8 cellular contexts compared by ENCODE assay signal in genomic region chr11:119169272-119169719, GRCh38.
DNase-seq lines count a peak whose midpoint lies in the region; ATAC-seq and TF ChIP-seq lines count a peak whose summit lies in the region.

No MANE protein-coding gene starts in this region.

- peak; percentile 30 for ATAC-seq in HG03159 (IDR thresholded peaks at IDR 0.05; ENCODE audit: unreplicated experiment)

- H3K36me3 ChIP-seq in mucosa of stomach (ENCODE audit: control insufficient read depth, insufficient read depth, low read length), result no peaks in the 10 kb centered on the region

- no peak for TF ChIP-seq CTCF in WI38 (IDR thresholded peaks at IDR 0.05; ENCODE audit: low read depth, low read length)

- peak overlapping the region; percentile 96 for H3K9ac ChIP-seq in mucosa of stomach (ENCODE audit: low read length)

- DNase-seq in NCI-H2196 (lab: John Stamatoyannopoulos, UW; ENCODE audit: unreplicated experiment), result peak; percentile 29
- DNase-seq in NCI-H2196 treated with DMSO at 0.1 percent for 48 hours (lab: John Stamatoyannopoulos, UW; ENCODE audit: unreplicated experiment), result no peak
- DNase-seq in epidermal melanocyte (ENCODE audit: insufficient read length, low spot score), result peak; percentile 31
- DNase-seq in superior temporal gyrus (ENCODE audit: extremely low spot score), result peak; percentile 15
- DNase-seq in GOT3 (lab: John Stamatoyannopoulos, UW), result no peak

- peaks cover 15% of the 10 kb centered on the region for H3K4me1 ChIP-seq in mucosa of stomach (ENCODE audit: control insufficient read depth, insufficient read depth, low read length)

- H3K9me3 ChIP-seq in mucosa of stomach (ENCODE audit: control insufficient read depth, low read length), result no peaks in the 10 kb centered on the region

- H3K4me3 ChIP-seq in WI38 (ENCODE audit: low read depth, low read length) (peak overlapping the region; percentile 66), mucosa of stomach (ENCODE audit: low read length) (peak overlapping the region; percentile 84)

- H3K27me3 ChIP-seq in mucosa of stomach (ENCODE audit: control insufficient read depth, insufficient read depth, low read length), result no peaks in the 10 kb centered on the region

Comparison
In these comparisons a context has a peak if more than half of its experiments do, and no peak if none do; other contexts are left out.
1. DNase-seq: peak in NCI-H2196 (single experiment), epidermal melanocyte (single experiment) and superior temporal gyrus (single experiment); none in NCI-H2196 treated with DMSO at 0.1 percent for 48 hours (single experiment) and GOT3 (single experiment).